ENCODE assay signal across 16 cellular contexts in the genomic region with DNA sequence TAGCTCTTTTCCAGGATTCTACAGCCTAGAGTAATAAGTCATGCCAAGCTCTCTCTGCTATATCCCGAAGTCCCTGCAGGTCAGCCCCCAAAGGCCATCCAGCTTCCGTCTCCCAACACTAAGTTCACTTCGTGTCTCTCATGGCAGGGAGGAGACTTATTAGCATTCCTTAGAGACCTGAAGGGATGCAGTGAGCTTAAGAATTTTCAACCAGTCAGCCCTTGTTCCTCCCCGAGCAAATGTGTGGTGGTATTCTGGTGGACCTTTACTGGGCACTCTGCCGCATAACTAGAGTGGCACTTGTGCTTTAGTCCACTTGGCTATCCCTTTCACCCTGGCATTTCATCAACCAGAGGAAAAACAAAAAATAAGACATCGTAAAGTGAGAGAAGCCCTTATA. TPM values are rescaled to one million over a fixed set of nuclear protein-coding genes. Genes with fewer than 3 reads are reported as not detected.
"Had no signal": no experiment of that assay in that cellular context is flagged by ENCODE, and none has a peak within 500 bp of the region (broad histone marks: within the 10 kb centered on the region; RNA-seq: fewer than 3 reads in every experiment).

No MANE protein-coding gene starts in this region.

RNA-seq across cellular contexts. Expression of a gene that starts 19.0 kb away (rescaled TPM):
- total RNA-seq: activated CD4-positive, alpha-beta memory T cell treated with anti-CD3 and anti-CD28 coated beads for 36 hours; activated CD4-positive, alpha-beta T cell treated with anti-CD3 and anti-CD28 coated beads, Interleukin-2, amount 10 ng/mL, durations not matched to agents 24 days and 14 days; activated CD8-positive, alpha-beta memory T cell treated with anti-CD3 and anti-CD28 coated beads for 36 hours; activated CD8-positive, alpha-beta T cell treated with anti-CD3 and anti-CD28 coated beads for 36 hours; ascending aorta; bronchial epithelial cell; cardiac muscle cell had no signal
- polyA plus RNA-seq: adipose tissue had no signal

RNA-seq across cellular contexts. Expression of a gene that starts 49.4 kb away (rescaled TPM):
- total RNA-seq: activated B cell treated with CpG ODN at 0.5 μM for 24 hours; activated CD4-positive, alpha-beta memory T cell treated with anti-CD3 and anti-CD28 coated beads for 36 hours; activated CD4-positive, alpha-beta T cell treated with anti-CD3 and anti-CD28 coated beads, Interleukin-2, amount 10 ng/mL, durations not matched to agents 24 days and 14 days; activated CD8-positive, alpha-beta memory T cell treated with anti-CD3 and anti-CD28 coated beads for 36 hours; activated CD8-positive, alpha-beta T cell treated with anti-CD3 and anti-CD28 coated beads for 36 hours; activated naive CD8-positive, alpha-beta T cell treated with anti-CD3 and anti-CD28 coated beads, Interleukin-2, amount 10 ng/mL, durations not matched to agents 7 days and 5 days; activated T-cell treated with anti-CD3 and anti-CD28 coated beads, Interleukin-2, amount 50 U/mL, for 4 hours; activated T-helper 2 cell treated with anti-CD3 and anti-CD28 coated beads, Interferon-gamma antibody, Interleukin-2, Interleukin-4, amounts not matched to agents 10 μg/mL and 5 μg/mL and 100 μg/mL, durations not matched to agents 14 hours and 24 hours and 36 hours; bronchial epithelial cell; chondrocyte; T-helper 1 cell treated with Interleukin-12 subunit alpha and Interleukin-12 subunit beta and Interleukin-4 antibody, amounts not matched to agents 30 ng/mL and 1 ng/mL, for 36 hours; T-helper 17 cell; T-helper 2 cell treated with Interferon-gamma antibody and Interleukin-4, amounts not matched to agents 100 ng/mL and 5 ng/mL, for 36 hours had no signal
- polyA plus RNA-seq: cardiac muscle cell had no signal
